8 cellular contexts compared by ENCODE assay signal in genomic region chr13:67224148-67224846, GRCh38.
DNase-seq lines count a peak whose midpoint lies in the region; ATAC-seq, FAIRE-seq and TF ChIP-seq lines count a peak whose summit lies in the region.

No MANE protein-coding gene starts in this region.

- TF ChIP-seq POLR2A in GM18505 (IDR thresholded peaks at IDR 0.05; ENCODE audit: borderline replicate concordance, extremely low read depth, insufficient read depth, insufficient read length) = no peak

- no peaks in the 10 kb centered on the region for H3K36me3 ChIP-seq in endocrine pancreas (ENCODE audit: control insufficient read depth, insufficient read depth, low read length)

- H3K27ac Mint-ChIP-seq in memory B cell = no peak overlapping the region

- H3K27me3 ChIP-seq in endocrine pancreas (ENCODE audit: control insufficient read depth, insufficient read depth, low read length) = no peaks in the 10 kb centered on the region

- no peaks in the 10 kb centered on the region for H3K9me3 ChIP-seq in endocrine pancreas (ENCODE audit: control insufficient read depth, low read length)

- no peaks in the 10 kb centered on the region for H3K9me3 Mint-ChIP-seq in memory B cell

- H3K27me3 Mint-ChIP-seq in memory B cell = peaks cover 6% of the 10 kb centered on the region

- no peak overlapping the region for H3K9ac ChIP-seq in endocrine pancreas (ENCODE audit: control insufficient read depth, insufficient read depth, low read length)

- FAIRE-seq in A204.1 (lab: Jason Lieb, UNC) = peak; percentile 94

- no peaks in the 10 kb centered on the region for H3K4me1 ChIP-seq in endocrine pancreas (ENCODE audit: control insufficient read depth, insufficient read depth, low read length)

- H3K4me3 ChIP-seq in endocrine pancreas (ENCODE audit: control insufficient read depth, insufficient read depth, low read length) = peak overlapping the region; percentile 71

- peaks cover 3% of the 10 kb centered on the region for H3K4me1 Mint-ChIP-seq in memory B cell

- peak overlapping the region; percentile 0 for H3K4me3 Mint-ChIP-seq in memory B cell

- DNase-seq in NCI-H226 (peak; percentile 46), memory B cell (ENCODE audit: low spot score in 2 of 2) (peak; percentile 21 to 31)
- DNase-seq in activated CD4-positive, alpha-beta T cell treated with anti-CD3 and anti-CD28 coated beads for 4 hours = peak; percentile 37 to 39
- peak; percentile 21 to 67 (median 52) for DNase-seq in stimulated activated naive CD4-positive, alpha-beta T cell (lab: John Stamatoyannopoulos, UW)

- H3K36me3 Mint-ChIP-seq in memory B cell = no peaks in the 10 kb centered on the region

- peak; percentile 77 for ATAC-seq in GM18505 (IDR thresholded peaks at IDR 0.05; ENCODE audit: unreplicated experiment)
- ATAC-seq in HG03135 (IDR thresholded peaks at IDR 0.05; ENCODE audit: unreplicated experiment) = peak; percentile 76
- ATAC-seq in memory B cell (ENCODE audit: low read depth) = peak; percentile 63

Comparison
In these comparisons a context has a peak if more than half of its experiments do, and no peak if none do; other contexts are left out.
1. Peak in every context shown above with its lines: DNase-seq, ATAC-seq and H3K4me3 ChIP-seq.